1 cellular context compared by ENCODE assay signal in the genomic region with DNA sequence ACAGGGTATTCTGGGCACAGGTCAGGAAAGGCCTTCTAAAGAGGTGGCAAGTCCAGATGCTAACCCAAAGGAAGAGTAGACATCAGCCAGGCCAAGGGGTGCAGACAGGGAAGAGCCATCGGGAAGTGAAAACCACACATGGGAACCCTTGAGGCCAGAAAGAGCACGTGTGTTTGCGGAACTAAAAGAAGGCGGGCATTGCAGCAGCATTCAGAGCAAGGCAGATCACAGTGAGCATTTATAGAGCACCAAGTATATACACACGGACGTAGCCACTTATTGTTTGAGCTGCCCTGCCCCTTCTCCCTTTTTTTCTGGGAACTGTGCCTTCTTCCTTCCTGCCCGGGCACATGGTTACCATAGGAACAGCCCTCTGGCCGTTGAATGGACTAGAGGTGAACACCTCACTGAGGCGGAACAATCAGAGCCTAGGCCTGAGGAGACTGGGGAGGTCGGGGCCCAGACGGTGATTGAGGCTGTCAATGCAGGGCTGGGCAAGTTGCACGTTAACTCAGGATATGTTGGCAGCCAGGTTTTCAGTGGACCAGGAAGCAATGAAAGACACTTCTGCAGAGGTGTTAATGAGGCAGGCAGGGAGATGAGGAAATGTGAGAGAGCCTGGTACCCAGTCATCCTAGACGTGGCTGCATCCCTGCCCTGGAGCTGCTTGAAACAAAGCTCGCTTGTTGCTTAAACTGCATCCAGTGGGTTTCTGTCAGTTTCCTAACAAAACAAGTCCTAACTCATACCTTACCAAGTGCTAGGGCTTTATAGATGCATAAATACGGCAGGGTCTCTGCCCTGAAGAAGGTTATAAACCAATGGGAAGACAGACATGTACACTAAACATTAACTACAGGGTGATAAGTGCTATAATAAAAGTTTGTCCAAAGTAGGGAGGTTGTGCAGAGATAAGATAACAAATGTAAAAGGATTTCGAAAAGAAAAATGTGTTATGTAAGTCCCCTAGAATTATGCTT.
TF ChIP-seq lines count a peak whose summit lies in the region.

No MANE protein-coding gene starts in this region.

TF ChIP-seq in WTC11, 78 proteins besides CTCF, POLR2A, EP300 and RAD21:
- no peak for TF ChIP-seq PREB (CRISPR knock-in tag; IDR thresholded peaks at IDR 0.05; ENCODE audit: borderline replicate concordance)
- no peak for TF ChIP-seq EMX1 (CRISPR knock-in tag; IDR thresholded peaks at IDR 0.05)
TF ChIP-seq in WTC11: peak in this region for 0.
